10 cellular contexts compared by ENCODE assay signal in genomic region chr13:98781905-98782304, GRCh38. TPM values are rescaled to one million over a fixed set of nuclear protein-coding genes. Genes with fewer than 3 reads are reported as not detected.
"Had no signal": no experiment of that assay in that cellular context is flagged by ENCODE, and none has a peak within 500 bp of the region (broad histone marks: within the 10 kb centered on the region; RNA-seq: fewer than 3 reads in every experiment).

No MANE protein-coding gene starts in this region.

- H3K9me3 ChIP-seq: HAP-1 had no signal

- DNase-seq: GOT3, H7, H9, HCEC 1CT, HFFc6 had no signal

- H3K27ac ChIP-seq: GM23248 had no signal

- H3K4me3 ChIP-seq: GM23248, GM23338, HAP-1 had no signal

- H2AFZ ChIP-seq: GM23248, GM23338 had no signal

- H3K9ac ChIP-seq: GM23248 had no signal

- ATAC-seq: GM23338, HCT116 had no signal

- H3K36me3 ChIP-seq: HAP-1 had no signal

- H3K4me2 ChIP-seq: GM23338 had no signal

RNA-seq across cellular contexts. Expression of gene SLC15A1, which starts 29.4 kb away (rescaled TPM):
- total RNA-seq: GM23248, H4, HFFc6 had no signal
- polyA plus RNA-seq: GM23248 had no signal
